ENCODE assay signal across 8 cellular contexts in genomic region chr16:75764154-75764768, GRCh38. TPM values are rescaled to one million over a fixed set of nuclear protein-coding genes. Genes with fewer than 3 reads are reported as not detected.
DNase-seq lines count a peak whose midpoint lies in the region; ATAC-seq and TF ChIP-seq lines count a peak whose summit lies in the region.

No MANE protein-coding gene starts in this region.

- no peak overlapping the region for H2AFZ ChIP-seq in GM23338
- H2AFZ ChIP-seq in KMS-11 (ENCODE audit: low read depth): peak overlapping the region; percentile 62

- peak; percentile 96 for ATAC-seq in GM23338

- H3K4me3 Mint-ChIP-seq in GM23338: no peak overlapping the region

- H3K27me3 Mint-ChIP-seq in GM23338 (ENCODE audit: insufficient read depth, low read depth, poor library complexity): peaks cover 6% of the 10 kb centered on the region

- no peaks in the 10 kb centered on the region for H3F3A ChIP-seq in GM23338 (replicated peaks; ENCODE audit: low read depth)

- H3K36me3 Mint-ChIP-seq in GM23338 (ENCODE audit: low read depth): peaks cover 2% of the 10 kb centered on the region; the same call in 1 of the 3 replicates

- DNase-seq in GM04504 (ENCODE audit: low read depth): peak; percentile 35
- peak; percentile 85 for DNase-seq in GM23338 (ENCODE audit: low spot score)
- peak; percentile 79 for DNase-seq in RKO (ENCODE audit: low spot score)
- DNase-seq in activated effector memory CD4-positive, alpha-beta T cell treated with anti-CD3 and anti-CD28 coated beads, Interleukin-2, amount 50 U/mL, for 16 hours: peak; percentile 73
- DNase-seq in germinal center (ENCODE audit: low spot score): peak; percentile 70
- peak in 4 of 5 donors; percentile 44 to 66 (median 48) for DNase-seq in ovary
- DNase-seq in posterior vena cava (ENCODE audit: low spot score): no peak

- no peak overlapping the region for H3K9ac ChIP-seq in KMS-11

- H3K4me3 ChIP-seq in GM23338 (no peak overlapping the region), KMS-11 (IDR thresholded peaks at IDR 0.05; ENCODE audit: insufficient read depth, low read depth, low read length) (no peak overlapping the region), ovary (no peak overlapping the region)

- no peak for TF ChIP-seq EP300 in ovary (IDR thresholded peaks at IDR 0.05)

- H3K4me2 ChIP-seq in GM23338: no peak overlapping the region
- no peak overlapping the region for H3K4me2 ChIP-seq in KMS-11

- H3K79me2 ChIP-seq in GM23338 (replicated peaks; ENCODE audit: insufficient read depth) (no peaks in the 10 kb centered on the region), KMS-11 (ENCODE audit: insufficient read depth, low read depth) (no peaks in the 10 kb centered on the region)

- H3K9me3 ChIP-seq in ovary: no peaks in the 10 kb centered on the region

- no peak for TF ChIP-seq POLR2A in ovary (IDR thresholded peaks at IDR 0.05)

- no peak overlapping the region for H3K27ac ChIP-seq in GM23338 (ENCODE audit: low read depth)
- H3K27ac ChIP-seq in KMS-11: no peak overlapping the region
- H3K27ac ChIP-seq in ovary: no peak overlapping the region

- H3K4me1 ChIP-seq in GM23338 (ENCODE audit: insufficient read depth): no peaks in the 10 kb centered on the region
- H3K4me1 ChIP-seq in KMS-11 (ENCODE audit: low read depth, poor library complexity, severe bottlenecking): peaks cover 6% of the 10 kb centered on the region
- no peaks in the 10 kb centered on the region for H3K4me1 ChIP-seq in ovary (ENCODE audit: insufficient read depth)

- H3K27ac Mint-ChIP-seq in GM23338: no peak overlapping the region

- peaks cover 32% of the 10 kb centered on the region for H3K9me3 Mint-ChIP-seq in GM23338

- no peaks in the 10 kb centered on the region for H3K36me3 ChIP-seq in GM23338 (ENCODE audit: insufficient read depth)
- no peaks in the 10 kb centered on the region for H3K36me3 ChIP-seq in KMS-11 (ENCODE audit: insufficient read depth)
- no peaks in the 10 kb centered on the region for H3K36me3 ChIP-seq in ovary

- peak; percentile 84 to 94 for TF ChIP-seq CTCF in GM23338 (conservative IDR thresholded peaks at IDR 0.05; ENCODE audit: low read depth in 2 of 2)
- TF ChIP-seq CTCF in KMS-11 (conservative IDR thresholded peaks at IDR 0.05; ENCODE audit: low read depth, low read length): peak; percentile 77
- TF ChIP-seq CTCF in ovary (IDR thresholded peaks at IDR 0.05): peak; percentile 74 to 75 (median 75)

- H4K20me1 ChIP-seq in GM23338 (replicated peaks; ENCODE audit: insufficient read depth): no peaks in the 10 kb centered on the region
- H4K20me1 ChIP-seq in KMS-11 (ENCODE audit: insufficient read depth): no peaks in the 10 kb centered on the region

- no peaks in the 10 kb centered on the region for H3K9me2 ChIP-seq in GM23338 (ENCODE audit: insufficient read depth)

- H3K27me3 ChIP-seq in GM23338 (ENCODE audit: insufficient read depth): no peaks in the 10 kb centered on the region
- H3K27me3 ChIP-seq in KMS-11 (ENCODE audit: insufficient read depth, low read depth): no peaks in the 10 kb centered on the region
- no peaks in the 10 kb centered on the region for H3K27me3 ChIP-seq in ovary

- H3K4me1 Mint-ChIP-seq in GM23338: peaks cover 2% of the 10 kb centered on the region; the same call in 1 of the 3 replicates

- intact Hi-C loops in ovary (cut with DNase I) (loop anchor here (5.0 to 10.0 kb wide), 3 partner anchors 289 to 569 kb away; no protein-coding TSS in a partner anchor), posterior vena cava (cut with DNase I) (loop anchor here in 1 of 2 donors (10.0 kb wide), 1 partner anchor 289 kb away; no protein-coding TSS in a partner anchor)

- WGBS in ovary, 3 donors: 19 to 24% (median 23%) methylated on average over 7 of the region's 7 CpGs

TF ChIP-seq in GM23338, 12 proteins besides CTCF, POLR2A, EP300 and RAD21 (continues in another document):
- no peak for TF ChIP-seq EZH2phosphoT487 (IDR thresholded peaks at IDR 0.05; ENCODE audit: unreplicated experiment)
- TF ChIP-seq JUNB (IDR thresholded peaks at IDR 0.05; ENCODE audit: unreplicated experiment): no peak
- TF ChIP-seq ZNF114 (CRISPR knock-in tag; IDR thresholded peaks at IDR 0.05): no peak
- no peak for TF ChIP-seq NANOG (IDR thresholded peaks at IDR 0.05; ENCODE audit: borderline replicate concordance)
- TF ChIP-seq STAT1 (IDR thresholded peaks at IDR 0.05; ENCODE audit: unreplicated experiment): no peak
- no peak for TF ChIP-seq ETS1 (IDR thresholded peaks at IDR 0.05)
- no peak for TF ChIP-seq ZNF331 (CRISPR knock-in tag; IDR thresholded peaks at IDR 0.05; ENCODE audit: low read depth)
- no peak for TF ChIP-seq CREB1 (CRISPR knock-in tag; IDR thresholded peaks at IDR 0.05; ENCODE audit: low read depth)
- no peak for TF ChIP-seq EZH2 (IDR thresholded peaks at IDR 0.05; ENCODE audit: low read depth, unreplicated experiment)
- no peak for TF ChIP-seq POLR2AphosphoS5 (IDR thresholded peaks at IDR 0.05; ENCODE audit: low read depth)
- TF ChIP-seq ZNF462 (CRISPR knock-in tag; IDR thresholded peaks at IDR 0.05): no peak

RNA-seq across cellular contexts. Expression of gene CPHXL, which starts 38.0 kb away (rescaled TPM):
- not detected in 2 replicates for total RNA-seq in GM23338 (2014; rRNA removed; shearing (Covaris generic))
- polyA plus RNA-seq in GM23338 (2016; fragmentation: Nextera tagmentation; extraction: Ambion mirVana) (not detected in 2 replicates), ovary (not detected)
- total RNA-seq in ovary (not detected), posterior vena cava (not detected)
